ENCODE assay signal across 1 cellular context in the genomic region with DNA sequence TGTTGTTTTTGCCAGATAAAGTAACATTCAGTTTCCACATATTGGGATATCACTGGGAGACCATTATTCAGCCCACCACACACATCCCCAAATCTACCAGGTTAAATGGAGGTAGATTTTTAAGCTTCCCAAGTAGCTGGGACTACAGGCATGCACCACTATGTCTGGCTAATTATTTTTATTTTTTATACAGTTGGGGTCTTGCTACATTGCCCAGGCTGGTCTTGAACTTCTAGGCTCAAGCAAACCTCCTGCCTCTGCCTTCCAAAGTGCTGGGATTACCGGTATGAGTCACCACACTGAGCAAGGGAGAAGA.
TF ChIP-seq lines count a peak whose summit lies in the region.

No MANE protein-coding gene starts in this region.

TF ChIP-seq in GM12878, 131 proteins besides CTCF, POLR2A, EP300 and RAD21 (continued from another document and continues in another):
- TF ChIP-seq, protein P1, sequence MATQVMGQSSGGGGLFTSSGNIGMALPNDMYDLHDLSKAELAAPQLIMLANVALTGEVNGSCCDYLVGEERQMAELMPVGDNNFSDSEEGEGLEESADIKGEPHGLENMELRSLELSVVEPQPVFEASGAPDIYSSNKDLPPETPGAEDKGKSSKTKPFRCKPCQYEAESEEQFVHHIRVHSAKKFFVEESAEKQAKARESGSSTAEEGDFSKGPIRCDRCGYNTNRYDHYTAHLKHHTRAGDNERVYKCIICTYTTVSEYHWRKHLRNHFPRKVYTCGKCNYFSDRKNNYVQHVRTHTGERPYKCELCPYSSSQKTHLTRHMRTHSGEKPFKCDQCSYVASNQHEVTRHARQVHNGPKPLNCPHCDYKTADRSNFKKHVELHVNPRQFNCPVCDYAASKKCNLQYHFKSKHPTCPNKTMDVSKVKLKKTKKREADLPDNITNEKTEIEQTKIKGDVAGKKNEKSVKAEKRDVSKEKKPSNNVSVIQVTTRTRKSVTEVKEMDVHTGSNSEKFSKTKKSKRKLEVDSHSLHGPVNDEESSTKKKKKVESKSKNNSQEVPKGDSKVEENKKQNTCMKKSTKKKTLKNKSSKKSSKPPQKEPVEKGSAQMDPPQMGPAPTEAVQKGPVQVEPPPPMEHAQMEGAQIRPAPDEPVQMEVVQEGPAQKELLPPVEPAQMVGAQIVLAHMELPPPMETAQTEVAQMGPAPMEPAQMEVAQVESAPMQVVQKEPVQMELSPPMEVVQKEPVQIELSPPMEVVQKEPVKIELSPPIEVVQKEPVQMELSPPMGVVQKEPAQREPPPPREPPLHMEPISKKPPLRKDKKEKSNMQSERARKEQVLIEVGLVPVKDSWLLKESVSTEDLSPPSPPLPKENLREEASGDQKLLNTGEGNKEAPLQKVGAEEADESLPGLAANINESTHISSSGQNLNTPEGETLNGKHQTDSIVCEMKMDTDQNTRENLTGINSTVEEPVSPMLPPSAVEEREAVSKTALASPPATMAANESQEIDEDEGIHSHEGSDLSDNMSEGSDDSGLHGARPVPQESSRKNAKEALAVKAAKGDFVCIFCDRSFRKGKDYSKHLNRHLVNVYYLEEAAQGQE (IDR thresholded peaks at IDR 0.05; ENCODE audit: low read depth, low read length) = no peak
- TF ChIP-seq JUND (IDR thresholded peaks at IDR 0.05; ENCODE audit: low read depth, low read length) (peak; percentile 65; the same call in 1 of the 2 replicates), SMAD1 (IDR thresholded peaks at IDR 0.05; ENCODE audit: low read depth, partially characterized antibody) (no peak), POLR2AphosphoS5 (IDR thresholded peaks at IDR 0.05; ENCODE audit: low read length) (no peak), NFXL1 (IDR thresholded peaks at IDR 0.05; ENCODE audit: borderline replicate concordance) (no peak), MXI1 (IDR thresholded peaks at IDR 0.05; ENCODE audit: low read depth, low read length) (no peak), TCF7 (IDR thresholded peaks at IDR 0.05; ENCODE audit: borderline replicate concordance) (no peak), SMAD5 (IDR thresholded peaks at IDR 0.05; ENCODE audit: low read depth) (no peak), SIX5 (IDR thresholded peaks at IDR 0.05; ENCODE audit: low read depth, low read length, severe bottlenecking) (no peak), HDGF (IDR thresholded peaks at IDR 0.05) (no peak), SRF (IDR thresholded peaks at IDR 0.05; ENCODE audit: low read depth in 2 of 2, low read length in 2 of 2) (no peak), SMARCA5 (IDR thresholded peaks at IDR 0.05) (peak; percentile 68), BRCA1 (IDR thresholded peaks at IDR 0.05; ENCODE audit: low read depth, low read length) (no peak), BACH1 (IDR thresholded peaks at IDR 0.05; ENCODE audit: borderline replicate concordance) (no peak), IRF4 (IDR thresholded peaks at IDR 0.05; ENCODE audit: low read depth, low read length) (peak; percentile 64; the same call in 1 of the 2 replicates), FOXK2 (IDR thresholded peaks at IDR 0.05) (no peak), EZH2 (IDR thresholded peaks at IDR 0.05; ENCODE audit: borderline replicate concordance, control insufficient read depth, low read depth, low read length) (no peak), CEBPB (IDR thresholded peaks at IDR 0.05; ENCODE audit: borderline replicate concordance in 1 of 2, low read depth in 2 of 2, low read length in 2 of 2) (no peak), EED (IDR thresholded peaks at IDR 0.05; ENCODE audit: low read depth) (peak; percentile 91; the same call in 1 of the 2 replicates), HDAC6 (IDR thresholded peaks at IDR 0.05; ENCODE audit: unreplicated experiment) (no peak), USF2 (IDR thresholded peaks at IDR 0.05; ENCODE audit: borderline replicate concordance, low read depth, low read length) (no peak), STAT3 (IDR thresholded peaks at IDR 0.05; ENCODE audit: low read depth, low read length) (no peak), ZNF217 (IDR thresholded peaks at IDR 0.05) (peak; percentile 78), BMI1 (IDR thresholded peaks at IDR 0.05; ENCODE audit: borderline replicate concordance) (no peak), RUNX3 (IDR thresholded peaks at IDR 0.05; ENCODE audit: low read length) (no peak), FOXM1 (IDR thresholded peaks at IDR 0.05; ENCODE audit: low read depth, low read length) (peak; percentile 20; the same call in 1 of the 2 replicates), RELB (IDR thresholded peaks at IDR 0.05; ENCODE audit: low read depth) (no peak), RAD51 (IDR thresholded peaks at IDR 0.05) (no peak; the same call in 1 of the 2 replicates), ZNF274 (IDR thresholded peaks at IDR 0.05; ENCODE audit: insufficient read depth, insufficient read length) (no peak), RELA (IDR thresholded peaks at IDR 0.05; ENCODE audit: borderline replicate concordance, partially characterized antibody) (no peak), NR2C2 (IDR thresholded peaks at IDR 0.05; ENCODE audit: borderline replicate concordance, control insufficient read depth, insufficient read length, low read depth) (no peak), BCLAF1 (IDR thresholded peaks at IDR 0.05) (no peak), IKZF1 (conservative IDR thresholded peaks at IDR 0.05) (no peak), JUNB (IDR thresholded peaks at IDR 0.05) (peak; percentile 82), ZSCAN29 (IDR thresholded peaks at IDR 0.05) (no peak), POU2F2 (IDR thresholded peaks at IDR 0.05; ENCODE audit: borderline replicate concordance, low read depth, low read length) (no peak), POLR2AphosphoS2 (IDR thresholded peaks at IDR 0.05; ENCODE audit: low read depth, low read length) (no peak), CREM (IDR thresholded peaks at IDR 0.05; ENCODE audit: low read depth) (no peak), CBX3 (IDR thresholded peaks at IDR 0.05; ENCODE audit: borderline replicate concordance, low read depth) (no peak), CBFB (IDR thresholded peaks at IDR 0.05; ENCODE audit: low read depth) (no peak; the same call in 1 of the 2 replicates), BCL11A (IDR thresholded peaks at IDR 0.05; ENCODE audit: low read depth, low read length) (no peak)
- TF ChIP-seq, protein P2, sequence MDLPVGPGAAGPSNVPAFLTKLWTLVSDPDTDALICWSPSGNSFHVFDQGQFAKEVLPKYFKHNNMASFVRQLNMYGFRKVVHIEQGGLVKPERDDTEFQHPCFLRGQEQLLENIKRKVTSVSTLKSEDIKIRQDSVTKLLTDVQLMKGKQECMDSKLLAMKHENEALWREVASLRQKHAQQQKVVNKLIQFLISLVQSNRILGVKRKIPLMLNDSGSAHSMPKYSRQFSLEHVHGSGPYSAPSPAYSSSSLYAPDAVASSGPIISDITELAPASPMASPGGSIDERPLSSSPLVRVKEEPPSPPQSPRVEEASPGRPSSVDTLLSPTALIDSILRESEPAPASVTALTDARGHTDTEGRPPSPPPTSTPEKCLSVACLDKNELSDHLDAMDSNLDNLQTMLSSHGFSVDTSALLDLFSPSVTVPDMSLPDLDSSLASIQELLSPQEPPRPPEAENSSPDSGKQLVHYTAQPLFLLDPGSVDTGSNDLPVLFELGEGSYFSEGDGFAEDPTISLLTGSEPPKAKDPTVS (IDR thresholded peaks at IDR 0.05; ENCODE audit: low read depth, low read length) = no peak
- TF ChIP-seq, protein P3, sequence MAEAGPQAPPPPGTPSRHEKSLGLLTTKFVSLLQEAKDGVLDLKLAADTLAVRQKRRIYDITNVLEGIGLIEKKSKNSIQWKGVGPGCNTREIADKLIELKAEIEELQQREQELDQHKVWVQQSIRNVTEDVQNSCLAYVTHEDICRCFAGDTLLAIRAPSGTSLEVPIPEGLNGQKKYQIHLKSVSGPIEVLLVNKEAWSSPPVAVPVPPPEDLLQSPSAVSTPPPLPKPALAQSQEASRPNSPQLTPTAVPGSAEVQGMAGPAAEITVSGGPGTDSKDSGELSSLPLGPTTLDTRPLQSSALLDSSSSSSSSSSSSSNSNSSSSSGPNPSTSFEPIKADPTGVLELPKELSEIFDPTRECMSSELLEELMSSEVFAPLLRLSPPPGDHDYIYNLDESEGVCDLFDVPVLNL (IDR thresholded peaks at IDR 0.05; ENCODE audit: low read depth, low read length) = no peak
- TF ChIP-seq, protein P4, sequence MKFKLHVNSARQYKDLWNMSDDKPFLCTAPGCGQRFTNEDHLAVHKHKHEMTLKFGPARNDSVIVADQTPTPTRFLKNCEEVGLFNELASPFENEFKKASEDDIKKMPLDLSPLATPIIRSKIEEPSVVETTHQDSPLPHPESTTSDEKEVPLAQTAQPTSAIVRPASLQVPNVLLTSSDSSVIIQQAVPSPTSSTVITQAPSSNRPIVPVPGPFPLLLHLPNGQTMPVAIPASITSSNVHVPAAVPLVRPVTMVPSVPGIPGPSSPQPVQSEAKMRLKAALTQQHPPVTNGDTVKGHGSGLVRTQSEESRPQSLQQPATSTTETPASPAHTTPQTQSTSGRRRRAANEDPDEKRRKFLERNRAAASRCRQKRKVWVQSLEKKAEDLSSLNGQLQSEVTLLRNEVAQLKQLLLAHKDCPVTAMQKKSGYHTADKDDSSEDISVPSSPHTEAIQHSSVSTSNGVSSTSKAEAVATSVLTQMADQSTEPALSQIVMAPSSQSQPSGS (IDR thresholded peaks at IDR 0.05; ENCODE audit: low read length) = 0 out of 2 replicates have a peak, but pooled peaks have one; percentile 5
- TF ChIP-seq, protein P5, sequence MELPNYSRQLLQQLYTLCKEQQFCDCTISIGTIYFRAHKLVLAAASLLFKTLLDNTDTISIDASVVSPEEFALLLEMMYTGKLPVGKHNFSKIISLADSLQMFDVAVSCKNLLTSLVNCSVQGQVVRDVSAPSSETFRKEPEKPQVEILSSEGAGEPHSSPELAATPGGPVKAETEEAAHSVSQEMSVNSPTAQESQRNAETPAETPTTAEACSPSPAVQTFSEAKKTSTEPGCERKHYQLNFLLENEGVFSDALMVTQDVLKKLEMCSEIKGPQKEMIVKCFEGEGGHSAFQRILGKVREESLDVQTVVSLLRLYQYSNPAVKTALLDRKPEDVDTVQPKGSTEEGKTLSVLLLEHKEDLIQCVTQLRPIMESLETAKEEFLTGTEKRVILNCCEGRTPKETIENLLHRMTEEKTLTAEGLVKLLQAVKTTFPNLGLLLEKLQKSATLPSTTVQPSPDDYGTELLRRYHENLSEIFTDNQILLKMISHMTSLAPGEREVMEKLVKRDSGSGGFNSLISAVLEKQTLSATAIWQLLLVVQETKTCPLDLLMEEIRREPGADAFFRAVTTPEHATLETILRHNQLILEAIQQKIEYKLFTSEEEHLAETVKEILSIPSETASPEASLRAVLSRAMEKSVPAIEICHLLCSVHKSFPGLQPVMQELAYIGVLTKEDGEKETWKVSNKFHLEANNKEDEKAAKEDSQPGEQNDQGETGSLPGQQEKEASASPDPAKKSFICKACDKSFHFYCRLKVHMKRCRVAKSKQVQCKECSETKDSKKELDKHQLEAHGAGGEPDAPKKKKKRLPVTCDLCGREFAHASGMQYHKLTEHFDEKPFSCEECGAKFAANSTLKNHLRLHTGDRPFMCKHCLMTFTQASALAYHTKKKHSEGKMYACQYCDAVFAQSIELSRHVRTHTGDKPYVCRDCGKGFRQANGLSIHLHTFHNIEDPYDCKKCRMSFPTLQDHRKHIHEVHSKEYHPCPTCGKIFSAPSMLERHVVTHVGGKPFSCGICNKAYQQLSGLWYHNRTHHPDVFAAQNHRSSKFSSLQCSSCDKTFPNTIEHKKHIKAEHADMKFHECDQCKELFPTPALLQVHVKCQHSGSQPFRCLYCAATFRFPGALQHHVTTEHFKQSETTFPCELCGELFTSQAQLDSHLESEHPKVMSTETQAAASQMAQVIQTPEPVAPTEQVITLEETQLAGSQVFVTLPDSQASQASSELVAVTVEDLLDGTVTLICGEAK (IDR thresholded peaks at IDR 0.05; ENCODE audit: borderline replicate concordance) = no peak
- TF ChIP-seq, protein P6, sequence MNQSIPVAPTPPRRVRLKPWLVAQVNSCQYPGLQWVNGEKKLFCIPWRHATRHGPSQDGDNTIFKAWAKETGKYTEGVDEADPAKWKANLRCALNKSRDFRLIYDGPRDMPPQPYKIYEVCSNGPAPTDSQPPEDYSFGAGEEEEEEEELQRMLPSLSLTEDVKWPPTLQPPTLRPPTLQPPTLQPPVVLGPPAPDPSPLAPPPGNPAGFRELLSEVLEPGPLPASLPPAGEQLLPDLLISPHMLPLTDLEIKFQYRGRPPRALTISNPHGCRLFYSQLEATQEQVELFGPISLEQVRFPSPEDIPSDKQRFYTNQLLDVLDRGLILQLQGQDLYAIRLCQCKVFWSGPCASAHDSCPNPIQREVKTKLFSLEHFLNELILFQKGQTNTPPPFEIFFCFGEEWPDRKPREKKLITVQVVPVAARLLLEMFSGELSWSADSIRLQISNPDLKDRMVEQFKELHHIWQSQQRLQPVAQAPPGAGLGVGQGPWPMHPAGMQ (IDR thresholded peaks at IDR 0.05; ENCODE audit: borderline replicate concordance) = no peak
